2 cellular contexts compared by ENCODE assay signal in genomic region chr19:44415553-44415952, GRCh38. TPM values are rescaled to one million over a fixed set of nuclear protein-coding genes. Genes with fewer than 3 reads are reported as not detected.
"Had no signal": no experiment of that assay in that cellular context is flagged by ENCODE, and none has a peak within 500 bp of the region (broad histone marks: within the 10 kb centered on the region; RNA-seq: fewer than 3 reads in every experiment).

No MANE protein-coding gene starts in this region.

RNA-seq across cellular contexts. Expression of gene ZNF112, which starts 59.1 kb away (rescaled TPM):
- total RNA-seq: natural killer cell treated with Interleukin-12 subunit alpha and Interleukin-12 subunit beta and Interleukin-15 and Interleukin-18, amount 100 ng/mL, for 72 hours had no signal
- polyA plus RNA-seq: naive thymus-derived CD8-positive, alpha-beta T cell had no signal
